In genomic region chr14:67900188-67900587, GRCh38 we compare ENCODE assay signal across 21 cellular contexts.
"Had no signal": no experiment of that assay in that cellular context is flagged by ENCODE, and none has a peak within 500 bp of the region (broad histone marks: within the 10 kb centered on the region; RNA-seq: fewer than 3 reads in every experiment).

No MANE protein-coding gene starts in this region.

- FAIRE-seq: keratinocyte had no signal

- H2AFZ ChIP-seq: neural progenitor cell had no signal

- H3K36me3 ChIP-seq: esophagus muscularis mucosa, gastroesophageal sphincter, lower lobe of right lung, neural progenitor cell, ovary, right atrium auricular region, thoracic aorta, transverse colon had no signal

- H3K27me3 ChIP-seq: dorsolateral prefrontal cortex, esophagus muscularis mucosa, gastroesophageal sphincter, neural progenitor cell, ovary, right atrium auricular region, transverse colon had no signal

- ATAC-seq: gastroesophageal sphincter; lower lobe of right lung; natural killer cell; stimulated activated memory B cell treated with anti-CD40 and anti-IgM and Interleukin-4, amounts not matched to agents 10 μg/mL and 1 μg/mL and 100 μg/mL, for 72 hours had no signal

- H3K4me3 ChIP-seq: dorsolateral prefrontal cortex, esophagus muscularis mucosa, gastroesophageal sphincter, left ventricle myocardium inferior, lower lobe of right lung, neural progenitor cell, ovary, right atrium auricular region, thoracic aorta, transverse colon had no signal

- H3K4me2 ChIP-seq: neural progenitor cell had no signal

- H3K4me1 ChIP-seq: esophagus muscularis mucosa, gastroesophageal sphincter, left ventricle myocardium inferior, lower lobe of right lung, neural progenitor cell, right atrium auricular region, transverse colon had no signal

- DNase-seq: cortex of kidney; dorsolateral prefrontal cortex; effector CD8-positive, alpha-beta T cell; foreskin fibroblast; glutamatergic neuron; left ventricle myocardium inferior; lower lobe of right lung; natural killer cell; nucleus accumbens; ovary; stimulated activated CD4-positive, alpha-beta T cell treated with anti-CD3 and anti-CD28 coated beads, Interleukin-1b, Interleukin-23, amount 100 ng/mL, for 48 hours; stimulated activated CD4-positive, alpha-beta T cell treated with anti-CD3 and anti-CD28 coated beads, Interleukin-4, amount 100 ng/mL, for 24 hours; substantia nigra; transverse colon had no signal

- H3K27ac ChIP-seq: dorsolateral prefrontal cortex, esophagus muscularis mucosa, gastroesophageal sphincter, left ventricle myocardium inferior, lower lobe of right lung, neural progenitor cell, ovary, right atrium auricular region, thoracic aorta, transverse colon had no signal

- H3K9me3 ChIP-seq: esophagus muscularis mucosa, lower lobe of right lung, thoracic aorta had no signal

- H3K9ac ChIP-seq: neural progenitor cell had no signal
